Comparison of ENCODE assay signal across 38 cellular contexts in genomic region chr9:35667939-35668338, GRCh38. TPM values are rescaled to one million over a fixed set of nuclear protein-coding genes. Genes with fewer than 3 reads are reported as not detected.
"Had no signal": no experiment of that assay in that cellular context is flagged by ENCODE, and none has a peak within 500 bp of the region (broad histone marks: within the 10 kb centered on the region; RNA-seq: fewer than 3 reads in every experiment).

No MANE protein-coding gene starts in this region.

- H3K4me2 ChIP-seq: hepatocyte, smooth muscle cell had no signal

- H3K79me2 ChIP-seq: hepatocyte had no signal

- H3K27me3 Mint-ChIP-seq: stimulated activated naive CD8-positive, alpha-beta T cell treated with anti-CD3 and anti-CD28 coated beads, Interleukin-15, amount 100 ng/mL, for 72 hours had no signal

- H3K4me3 ChIP-seq: dorsolateral prefrontal cortex, esophagus muscularis mucosa, gastroesophageal sphincter, heart left ventricle, hepatocyte, left lung, prostate gland, right atrium auricular region, smooth muscle cell, thyroid gland, vagina had no signal

- H3K36me3 ChIP-seq: esophagus muscularis mucosa, gastroesophageal sphincter, heart left ventricle, left lung, prostate gland, right atrium auricular region, thyroid gland, vagina had no signal

- H3K27ac Mint-ChIP-seq: natural killer cell; stimulated activated naive CD8-positive, alpha-beta T cell treated with anti-CD3 and anti-CD28 coated beads, Interleukin-15, amount 100 ng/mL, for 72 hours had no signal

- H3K4me1 ChIP-seq: prostate gland had no signal

- H2AFZ ChIP-seq: hepatocyte had no signal

- H3K36me3 Mint-ChIP-seq: natural killer cell had no signal

- FAIRE-seq: colon, endothelial cell of umbilical vein, islet of Langerhans had no signal

- H3K27me3 ChIP-seq: dorsolateral prefrontal cortex, esophagus muscularis mucosa, foreskin keratinocyte, gastroesophageal sphincter, heart left ventricle, hepatocyte, left lung, right atrium auricular region, thyroid gland, vagina had no signal

- DNase-seq: dorsolateral prefrontal cortex; effector CD4-positive, alpha-beta T cell; foreskin keratinocyte; heart left ventricle; left cardiac atrium; left lung; natural killer cell; stimulated activated CD4-positive, alpha-beta T cell treated with anti-CD3 and anti-CD28 coated beads, Interleukin-12 subunit alpha, Interleukin-12 subunit beta, amount 100 ng/mL, for 4 hours; stimulated activated CD4-positive, alpha-beta T cell treated with anti-CD3 and anti-CD28 coated beads, Interleukin-1b, Interleukin-23, amount 100 ng/mL, for 48 hours; stimulated activated CD4-positive, alpha-beta T cell treated with anti-CD3 and anti-CD28 coated beads, Interleukin-4, amount 100 ng/mL, for 1 hour; stimulated activated CD8-positive, alpha-beta memory T cell treated with anti-CD3 and anti-CD28 coated beads, Interleukin-4, amount 100 ng/mL, for 48 hours; stimulated activated naive CD4-positive, alpha-beta T cell; stimulated activated naive CD8-positive, alpha-beta T cell treated with anti-CD3 and anti-CD28 coated beads, Interleukin-15, amount 100 ng/mL, for 72 hours; thyroid gland; trophoblast cell had no signal

- H3K9me3 ChIP-seq: esophagus muscularis mucosa, gastroesophageal sphincter, heart left ventricle, left lung, prostate gland, right atrium auricular region, thyroid gland, vagina had no signal

- H3K9me3 Mint-ChIP-seq: natural killer cell, neural crest cell had no signal

- H3K4me3 Mint-ChIP-seq: natural killer cell; stimulated activated naive CD8-positive, alpha-beta T cell treated with anti-CD3 and anti-CD28 coated beads, Interleukin-15, amount 100 ng/mL, for 72 hours had no signal

- H3K27ac ChIP-seq: dorsolateral prefrontal cortex, esophagus muscularis mucosa, foreskin keratinocyte, gastroesophageal sphincter, heart left ventricle, left lung, prostate gland, right atrium auricular region, thyroid gland, vagina had no signal

RNA-seq across cellular contexts. Expression of gene ARHGEF39, which starts 2.9 kb away (rescaled TPM):
- total RNA-seq: sciatic nerve had no signal

RNA-seq across cellular contexts. Expression of gene CA9, which starts 5.8 kb away (rescaled TPM):
- total RNA-seq: endothelial cell of umbilical vein, epithelial cell of proximal tubule, lung microvascular endothelial cell, mesenteric fat pad, mononuclear cell, natural killer cell, osteoblast, prostate gland, sciatic nerve, subcutaneous adipose tissue, thyroid gland, ureter had no signal
- polyA plus RNA-seq: smooth muscle cell had no signal

RNA-seq across cellular contexts. Expression of gene RMRP, which starts 10.1 kb away (rescaled TPM):
- polyA plus RNA-seq: endothelial cell of umbilical vein, hepatocyte, smooth muscle cell had no signal

RNA-seq across cellular contexts. Expression of gene SIT1, which starts 17.2 kb away (rescaled TPM):
- total RNA-seq: endothelial cell of umbilical vein, epithelial cell of proximal tubule, foreskin keratinocyte, hepatocyte, kidney epithelial cell, lower leg skin, lung microvascular endothelial cell, smooth muscle cell, temporal lobe had no signal
- polyA plus RNA-seq: endothelial cell of umbilical vein, fibroblast of lung, foreskin keratinocyte, hepatocyte, smooth muscle cell had no signal
